In genomic region chr6:137821486-137821885, GRCh38 we compare ENCODE assay signal across 20 cellular contexts. TPM values are rescaled to one million over a fixed set of nuclear protein-coding genes. Genes with fewer than 3 reads are reported as not detected.
DNase-seq lines count a peak whose midpoint lies in the region; ATAC-seq and FAIRE-seq lines count a peak whose summit lies in the region.
"Had no signal": no experiment of that assay in that cellular context is flagged by ENCODE, and none has a peak within 500 bp of the region (broad histone marks: within the 10 kb centered on the region; RNA-seq: fewer than 3 reads in every experiment).

No MANE protein-coding gene starts in this region.

- intact Hi-C loops in activated T-helper 2 cell treated with anti-CD3 and anti-CD28 coated beads, Interferon-gamma antibody, Interleukin-2, Interleukin-4, amounts not matched to agents 10 μg/mL and 5 μg/mL and 100 μg/mL, durations not matched to agents 14 hours and 24 hours and 36 hours (cut with micrococcal nuclease), result no loop called here

- ATAC-seq in CD4-positive, CD25-positive, alpha-beta regulatory T cell (ENCODE audit: low read depth in 2 of 2), result no peak
- ATAC-seq in HG03196 (IDR thresholded peaks at IDR 0.05; ENCODE audit: unreplicated experiment), result no peak
- ATAC-seq: K562 had no signal

- peaks cover 28 to 82% (median 67%) of the 10 kb centered on the region in 4 donors for H3K4me1 Mint-ChIP-seq in CD4-positive, CD25-positive, alpha-beta regulatory T cell
- peaks cover 76% of the 10 kb centered on the region for H3K4me1 Mint-ChIP-seq in activated T-helper 2 cell treated with anti-CD3 and anti-CD28 coated beads, Interferon-gamma antibody, Interleukin-2, Interleukin-4, amounts not matched to agents 10 μg/mL and 5 μg/mL and 100 μg/mL, durations not matched to agents 14 hours and 24 hours and 36 hours (ENCODE audit: low read depth)

- no peaks in the 10 kb centered on the region for H3K79me2 ChIP-seq in ACC112 (ENCODE audit: control insufficient read depth, insufficient read depth, low read length, unreplicated experiment)

- no peak for FAIRE-seq in RCC 7860 (lab: Jason Lieb, UNC)
- FAIRE-seq: K562 had no signal

- H3K4me1 ChIP-seq in ACC112 (ENCODE audit: control insufficient read depth, insufficient read depth, low read length, unreplicated experiment) (peaks cover 42% of the 10 kb centered on the region), muscle layer of colon (ENCODE audit: insufficient read depth, low read length) (peaks cover 38% of the 10 kb centered on the region)
- H3K4me1 ChIP-seq in CD4-positive, CD25-positive, alpha-beta regulatory T cell (ENCODE audit: control insufficient read depth, insufficient read depth, low read length, poor library complexity, severe bottlenecking), result peaks cover 71% of the 10 kb centered on the region
- H3K4me1 ChIP-seq: gastrocnemius medialis had no signal

- peak overlapping the region in 2 of 4 donors; percentile 4 to 25 for H3K4me3 Mint-ChIP-seq in CD4-positive, CD25-positive, alpha-beta regulatory T cell
- no peak overlapping the region for H3K4me3 Mint-ChIP-seq in activated T-helper 2 cell treated with anti-CD3 and anti-CD28 coated beads, Interferon-gamma antibody, Interleukin-2, Interleukin-4, amounts not matched to agents 10 μg/mL and 5 μg/mL and 100 μg/mL, durations not matched to agents 14 hours and 24 hours and 36 hours (ENCODE audit: low read depth)
- H3K4me3 Mint-ChIP-seq: mesothelial cell of epicardium had no signal

- H2AFZ ChIP-seq in ACC112 (ENCODE audit: low read length, unreplicated experiment), result no peak overlapping the region
- H2AFZ ChIP-seq: GM23248 had no signal

- no peak overlapping the region for H3K9ac ChIP-seq in muscle layer of colon (ENCODE audit: low read length)
- H3K9ac ChIP-seq: GM23248 had no signal

- H3K27ac Mint-ChIP-seq in CD4-positive, CD25-positive, alpha-beta regulatory T cell, result peak overlapping the region; percentile 91 to 100 (median 95)
- H3K27ac Mint-ChIP-seq in activated T-helper 2 cell treated with anti-CD3 and anti-CD28 coated beads, Interferon-gamma antibody, Interleukin-2, Interleukin-4, amounts not matched to agents 10 μg/mL and 5 μg/mL and 100 μg/mL, durations not matched to agents 14 hours and 24 hours and 36 hours, result peak overlapping the region; percentile 81
- H3K27ac Mint-ChIP-seq: mesothelial cell of epicardium had no signal

- H3K27me3 ChIP-seq in ACC112 (ENCODE audit: insufficient read depth, low read length) (no peaks in the 10 kb centered on the region), muscle layer of colon (ENCODE audit: control insufficient read depth in 1 of 2, insufficient read depth in 2 of 2, low read length in 2 of 2) (no peaks in the 10 kb centered on the region)
- no peaks in the 10 kb centered on the region for H3K27me3 ChIP-seq in CD4-positive, CD25-positive, alpha-beta regulatory T cell (ENCODE audit: control insufficient read depth, insufficient read depth, low read length)
- H3K27me3 ChIP-seq: dorsolateral prefrontal cortex, gastrocnemius medialis, thyroid gland had no signal

- peaks cover 0 to 4% (median 0%) of the 10 kb centered on the region in 7 donors for H3K9me3 Mint-ChIP-seq in CD4-positive, CD25-positive, alpha-beta regulatory T cell
- no peaks in the 10 kb centered on the region for H3K9me3 Mint-ChIP-seq in activated T-helper 2 cell treated with anti-CD3 and anti-CD28 coated beads, Interferon-gamma antibody, Interleukin-2, Interleukin-4, amounts not matched to agents 10 μg/mL and 5 μg/mL and 100 μg/mL, durations not matched to agents 14 hours and 24 hours and 36 hours
- H3K9me3 Mint-ChIP-seq: mesothelial cell of epicardium had no signal

- no peak for DNase-seq in CD4-positive, CD25-positive, alpha-beta regulatory T cell
- DNase-seq in activated T-helper 2 cell treated with anti-CD3 and anti-CD28 coated beads, Interferon-gamma antibody, Interleukin-2, Interleukin-4, amounts not matched to agents 10 μg/mL and 5 μg/mL and 100 μg/mL, durations not matched to agents 14 hours and 24 hours and 36 hours (ENCODE audit: low spot score), result no peak
- DNase-seq in RCC 7860 (ENCODE audit: low spot score) (no peak), DMS53 treated with DMSO at 0.1 percent for 48 hours (lab: John Stamatoyannopoulos, UW; ENCODE audit: unreplicated experiment) (no peak)
- DNase-seq: activated CD8-positive, alpha-beta memory T cell treated with anti-CD3 and anti-CD28 coated beads for 24 hours; caudate nucleus; dorsolateral prefrontal cortex; gastrocnemius medialis; NCI-H2029; NCI-H526 treated with DMSO at 0.1 percent for 48 hours; retina; SHP77; thyroid gland had no signal

- peaks cover 5% of the 10 kb centered on the region for H3K36me3 Mint-ChIP-seq in CD4-positive, CD25-positive, alpha-beta regulatory T cell
- peaks cover 9% of the 10 kb centered on the region for H3K36me3 Mint-ChIP-seq in activated T-helper 2 cell treated with anti-CD3 and anti-CD28 coated beads, Interferon-gamma antibody, Interleukin-2, Interleukin-4, amounts not matched to agents 10 μg/mL and 5 μg/mL and 100 μg/mL, durations not matched to agents 14 hours and 24 hours and 36 hours (ENCODE audit: low read depth)
- H3K36me3 Mint-ChIP-seq: mesothelial cell of epicardium had no signal

- no peak overlapping the region for H3K4me3 ChIP-seq in ACC112 (ENCODE audit: low read depth, low read length)
- H3K4me3 ChIP-seq in CD4-positive, CD25-positive, alpha-beta regulatory T cell (ENCODE audit: low read depth, low read length), result no peak overlapping the region
- no peak overlapping the region for H3K4me3 ChIP-seq in muscle layer of colon (ENCODE audit: low read depth in 1 of 2, low read length in 2 of 2)
- H3K4me3 ChIP-seq: dorsolateral prefrontal cortex, gastrocnemius medialis, GM23248, K562, thyroid gland had no signal

- H3K27ac ChIP-seq in ACC112 (ENCODE audit: low read depth, low read length) (peak overlapping the region; percentile 76), muscle layer of colon (ENCODE audit: low read depth, low read length) (peak overlapping the region; percentile 21)
- H3K27ac ChIP-seq in CD4-positive, CD25-positive, alpha-beta regulatory T cell (ENCODE audit: insufficient read depth, low read length, poor library complexity, severe bottlenecking), result peak overlapping the region; percentile 97
- H3K27ac ChIP-seq: dorsolateral prefrontal cortex, epithelial cell of prostate, gastrocnemius medialis, GM23248, thyroid gland had no signal

- no peaks in the 10 kb centered on the region for H3K27me3 Mint-ChIP-seq in CD4-positive, CD25-positive, alpha-beta regulatory T cell
- no peaks in the 10 kb centered on the region for H3K27me3 Mint-ChIP-seq in activated T-helper 2 cell treated with anti-CD3 and anti-CD28 coated beads, Interferon-gamma antibody, Interleukin-2, Interleukin-4, amounts not matched to agents 10 μg/mL and 5 μg/mL and 100 μg/mL, durations not matched to agents 14 hours and 24 hours and 36 hours (ENCODE audit: low read depth)

- H3K9me3 ChIP-seq in CD4-positive, CD25-positive, alpha-beta regulatory T cell (ENCODE audit: control insufficient read depth in 2 of 2, low read length in 2 of 2), result no peaks in the 10 kb centered on the region
- H3K9me3 ChIP-seq in muscle layer of colon (ENCODE audit: low read length), result no peaks in the 10 kb centered on the region
- H3K9me3 ChIP-seq: gastrocnemius medialis, thyroid gland had no signal

- H3K36me3 ChIP-seq in ACC112 (ENCODE audit: insufficient read depth, low read length) (no peaks in the 10 kb centered on the region), muscle layer of colon (ENCODE audit: insufficient read depth, low read length) (no peaks in the 10 kb centered on the region)
- no peaks in the 10 kb centered on the region for H3K36me3 ChIP-seq in CD4-positive, CD25-positive, alpha-beta regulatory T cell (ENCODE audit: control insufficient read depth, insufficient read depth, low read length)
- H3K36me3 ChIP-seq: gastrocnemius medialis, thyroid gland had no signal

RNA-seq across cellular contexts. Expression of gene TNFAIP3, which starts 45.6 kb away (rescaled TPM):
- 3,783 TPM for total RNA-seq in CD4-positive, CD25-positive, alpha-beta regulatory T cell
- polyA plus RNA-seq in CD4-positive, CD25-positive, alpha-beta regulatory T cell, result 100 to 1,000 TPM in 2 of 4 donors, 10 to 100 TPM in 2; 70.5 to 103 (median 86.4) TPM
- total RNA-seq in activated T-helper 2 cell treated with anti-CD3 and anti-CD28 coated beads, Interferon-gamma antibody, Interleukin-2, Interleukin-4, amounts not matched to agents 10 μg/mL and 5 μg/mL and 100 μg/mL, durations not matched to agents 14 hours and 24 hours and 36 hours, result 250 and 251 TPM in 2 replicates

Comparison
In these comparisons a context has a peak if more than half of its experiments do, and no peak if none do; other contexts are left out.
1. H3K27ac ChIP-seq: peak in every context shown above with its lines; median percentile 97 in CD4-positive, CD25-positive, alpha-beta regulatory T cell; 76 in ACC112; 21 in muscle layer of colon.
2. RNA of gene TNFAIP3, which starts 45.6 kb away (total RNA-seq): 3,783 TPM in CD4-positive, CD25-positive, alpha-beta regulatory T cell (single experiment); 250 to 251 TPM in activated T-helper 2 cell treated with anti-CD3 and anti-CD28 coated beads, Interferon-gamma antibody, Interleukin-2, Interleukin-4, amounts not matched to agents 10 μg/mL and 5 μg/mL and 100 μg/mL, durations not matched to agents 14 hours and 24 hours and 36 hours; every median in the first group is over 10 times any median in the second.